Comparison of ENCODE assay signal across 15 cellular contexts in the genomic region with DNA sequence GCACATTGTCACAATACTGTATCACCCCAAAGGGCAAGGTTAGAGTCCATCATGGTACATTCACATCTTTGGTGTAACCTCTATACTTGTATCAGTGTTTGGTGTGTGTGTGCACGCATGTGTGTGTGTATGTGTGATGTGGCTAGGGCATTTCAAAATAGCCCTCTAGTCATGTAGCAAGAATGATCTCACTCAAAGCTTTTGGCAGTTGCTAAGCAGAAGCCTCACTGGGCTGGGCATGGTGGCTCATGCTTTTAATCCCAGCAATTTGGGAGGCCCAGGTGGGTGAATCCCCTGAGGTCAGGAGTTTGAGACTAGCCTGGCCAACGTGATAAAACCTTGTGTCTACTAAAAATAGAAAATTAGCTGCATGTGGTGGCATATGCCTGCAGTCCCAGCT.
DNase-seq lines count a peak whose midpoint lies in the region; ATAC-seq and TF ChIP-seq lines count a peak whose summit lies in the region.
"Had no signal": no experiment of that assay in that cellular context is flagged by ENCODE, and none has a peak within 500 bp of the region (broad histone marks: within the 10 kb centered on the region; RNA-seq: fewer than 3 reads in every experiment).

No MANE protein-coding gene starts in this region.

- H3K36me3 ChIP-seq in adipocyte (ENCODE audit: control insufficient read depth, insufficient read depth, low read length, severe bottlenecking) = no peaks in the 10 kb centered on the region
- H3K36me3 ChIP-seq in fibroblast of lung (ENCODE audit: control insufficient read depth, insufficient read depth, low read length) = no peaks in the 10 kb centered on the region
- H3K36me3 ChIP-seq in trophoblast cell (ENCODE audit: control insufficient read depth in 1 of 2, insufficient read depth in 2 of 2, low read length in 2 of 2) = no peaks in the 10 kb centered on the region
- H3K36me3 ChIP-seq in suprapubic skin = no peaks in the 10 kb centered on the region

- TF ChIP-seq EP300 in suprapubic skin (IDR thresholded peaks at IDR 0.05) = no peak

- no peak for ATAC-seq in GM19351 (IDR thresholded peaks at IDR 0.05; ENCODE audit: unreplicated experiment)

- H3K4me2 ChIP-seq in fibroblast of lung (ENCODE audit: extremely low read depth, insufficient read depth, low read length) (no peak overlapping the region), trophoblast cell (ENCODE audit: low read length) (no peak overlapping the region)

- H3K27ac ChIP-seq in fibroblast of lung (ENCODE audit: insufficient read depth, low read length) = no peak overlapping the region
- H3K27ac ChIP-seq in trophoblast cell (ENCODE audit: low read depth, low read length) = no peak overlapping the region
- no peak overlapping the region for H3K27ac ChIP-seq in suprapubic skin

- H3K18ac ChIP-seq in trophoblast cell (ENCODE audit: low read length) = no peak overlapping the region

- no peak overlapping the region for H3K9ac ChIP-seq in adipocyte (ENCODE audit: low read length)
- no peak overlapping the region for H3K9ac ChIP-seq in fibroblast of lung (ENCODE audit: insufficient read depth, low read length)
- H3K9ac ChIP-seq in trophoblast cell (ENCODE audit: low read length) = no peak overlapping the region

- H3K4me3 ChIP-seq in adipocyte (ENCODE audit: low read length) (no peak overlapping the region), fibroblast of lung (replicated peaks in 1 of 4; ENCODE audit: control extremely low read depth in 1 of 4, insufficient read depth in 1 of 4, low read depth in 3 of 4, low read length in 4 of 4) (no peak overlapping the region), trophoblast cell (ENCODE audit: low read depth, low read length) (no peak overlapping the region), suprapubic skin (no peak overlapping the region)

- TF ChIP-seq POLR2A in suprapubic skin (IDR thresholded peaks at IDR 0.05) = no peak

- H3K14ac ChIP-seq in trophoblast cell (ENCODE audit: low read length) = no peak overlapping the region

- H3K79me1 ChIP-seq in trophoblast cell (ENCODE audit: low read length) = no peaks in the 10 kb centered on the region

- no peak overlapping the region for H3K4ac ChIP-seq in trophoblast cell (ENCODE audit: low read depth, low read length)

- no peak overlapping the region for H2BK12ac ChIP-seq in trophoblast cell (ENCODE audit: low read length)

- H4K12ac ChIP-seq in trophoblast cell (ENCODE audit: low read depth, low read length) = no peak overlapping the region

- H3K23ac ChIP-seq in trophoblast cell (ENCODE audit: low read length) = no peak overlapping the region

- H4K20me1 ChIP-seq in fibroblast of lung (ENCODE audit: control insufficient read depth, extremely low read depth, insufficient read depth, low read length) = no peaks in the 10 kb centered on the region

- H4K8ac ChIP-seq in trophoblast cell (ENCODE audit: low read depth, low read length) = no peak overlapping the region

- no peak for TF ChIP-seq CTCF in fibroblast of lung (conservative IDR thresholded peaks at IDR 0.05 in 1 of 2, IDR thresholded peaks at IDR 0.05 in 1 of 2; ENCODE audit: low read depth in 1 of 2, low read length in 2 of 2)
- TF ChIP-seq CTCF in suprapubic skin (IDR thresholded peaks at IDR 0.05) = no peak

- H3K4me1 ChIP-seq in adipocyte (ENCODE audit: control insufficient read depth, insufficient read depth, low read length) = no peaks in the 10 kb centered on the region
- no peaks in the 10 kb centered on the region for H3K4me1 ChIP-seq in fibroblast of lung (ENCODE audit: control insufficient read depth, extremely low read depth, insufficient read depth, low read length)
- H3K4me1 ChIP-seq in trophoblast cell (ENCODE audit: control insufficient read depth in 1 of 2, insufficient read depth in 2 of 2, low read length in 2 of 2) = no peaks in the 10 kb centered on the region
- no peaks in the 10 kb centered on the region for H3K4me1 ChIP-seq in suprapubic skin

- no peak overlapping the region for H2BK5ac ChIP-seq in trophoblast cell (ENCODE audit: low read depth, low read length, poor library complexity)

- no peaks in the 10 kb centered on the region for H3K9me3 ChIP-seq in adipocyte (ENCODE audit: control insufficient read depth, low read length)
- H3K9me3 ChIP-seq in fibroblast of lung (ENCODE audit: control insufficient read depth, insufficient read depth, low read depth, low read length) = no peaks in the 10 kb centered on the region
- no peaks in the 10 kb centered on the region for H3K9me3 ChIP-seq in trophoblast cell (ENCODE audit: insufficient read depth, low read depth, low read length)
- H3K9me3 ChIP-seq in suprapubic skin = no peaks in the 10 kb centered on the region

- H3K79me2 ChIP-seq in fibroblast of lung (ENCODE audit: control insufficient read depth, insufficient read depth, low read length) (no peaks in the 10 kb centered on the region), trophoblast cell (ENCODE audit: control insufficient read depth, insufficient read depth, low read length, poor library complexity) (no peaks in the 10 kb centered on the region)

- H2AFZ ChIP-seq in fibroblast of lung (ENCODE audit: low read length) (no peak overlapping the region), trophoblast cell (ENCODE audit: insufficient read depth, low read length, poor library complexity) (no peak overlapping the region)

- H4K91ac ChIP-seq in trophoblast cell (ENCODE audit: low read depth, low read length) = no peak overlapping the region

- no CpG with 5 or more reads among the region's 2 CpGs for WGBS in trophoblast cell (ENCODE audit: extremely low coverage, insufficient coverage, insufficient read length)
- WGBS in suprapubic skin = 35% methylated on average over 2 of the region's 2 CpGs

- H3K27me3 ChIP-seq in adipocyte (replicated peaks; ENCODE audit: control insufficient read depth, insufficient read depth, low read length) = no peaks in the 10 kb centered on the region
- H3K27me3 ChIP-seq in fibroblast of lung (ENCODE audit: control insufficient read depth, insufficient read depth, low read length) = no peaks in the 10 kb centered on the region
- H3K27me3 ChIP-seq in trophoblast cell (ENCODE audit: insufficient read depth, low read length) = no peaks in the 10 kb centered on the region
- H3K27me3 ChIP-seq in suprapubic skin = no peaks in the 10 kb centered on the region

- DNase-seq in LHCN-M2 (ENCODE audit: low read depth) = peak; percentile 25
- peak; percentile 5 for DNase-seq in adipocyte (ENCODE audit: low read depth)
- DNase-seq in fibroblast of lung (ENCODE audit: low read depth in 2 of 2) = peak; percentile 8 to 15
- peak; percentile 17 to 35 for DNase-seq in trophoblast cell
- DNase-seq in stimulated activated naive CD4-positive, alpha-beta T cell (lab: John Stamatoyannopoulos, UW) = no peak
- no peak for DNase-seq in middle frontal gyrus (ENCODE audit: extremely low spot score, low spot score)
- no peak for DNase-seq in suprapubic skin (ENCODE audit: low spot score in 2 of 2)
- DNase-seq: AML-193, H7, NCI-H1105 treated with DMSO at 0.1 percent for 48 hours, NCI-H1694 treated with DMSO at 0.1 percent for 48 hours, NCI-H446 treated with DMSO at 0.1 percent for 48 hours, NCI-H748 treated with DMSO at 0.1 percent for 48 hours, PC-3 had no signal

- no peak overlapping the region for H2AK5ac ChIP-seq in trophoblast cell (ENCODE audit: low read length)

- no peak overlapping the region for H2BK120ac ChIP-seq in trophoblast cell (ENCODE audit: insufficient read depth, low read length, poor library complexity)

Comparison
In these comparisons a context has a peak if more than half of its experiments do, and no peak if none do; other contexts are left out.
1. DNase-seq: peak in LHCN-M2 (single experiment), adipocyte (single experiment), fibroblast of lung (2 of 2) and trophoblast cell (2 of 2); none in stimulated activated naive CD4-positive, alpha-beta T cell (0 of 6), middle frontal gyrus (single experiment) and suprapubic skin (0 of 2).